ENCODE assay signal across 9 cellular contexts in genomic region chr2:45889053-45889452, GRCh38.
A peak's percentile ranks its signal among the peaks of the same experiment; 100 is the strongest.
DNase-seq lines count a peak whose midpoint lies in the region; ATAC-seq and TF ChIP-seq lines count a peak whose summit lies in the region.
"Had no signal": no experiment of that assay in that cellular context is flagged by ENCODE, and none has a peak within 500 bp of the region (broad histone marks: within the 10 kb centered on the region; RNA-seq: fewer than 3 reads in every experiment).

No MANE protein-coding gene starts in this region.

- peak overlapping the region; percentile 84 for H3K4me2 ChIP-seq in OCI-LY3 (ENCODE audit: low read length)
- H3K4me2 ChIP-seq in neuronal stem cell (ENCODE audit: insufficient read depth, low read length, poor library complexity, severe bottlenecking): no peak overlapping the region

- no peak overlapping the region for H3K18ac ChIP-seq in neuronal stem cell (ENCODE audit: low read length)

- no peak overlapping the region for H2AK5ac ChIP-seq in neuronal stem cell (ENCODE audit: low read depth, low read length)

- H4K91ac ChIP-seq in neuronal stem cell (ENCODE audit: low read depth, low read length, poor library complexity): no peak overlapping the region

- H3K79me1 ChIP-seq in neuronal stem cell (ENCODE audit: low read depth, low read length): no peaks in the 10 kb centered on the region

- H2BK15ac ChIP-seq in neuronal stem cell (ENCODE audit: low read length): no peak overlapping the region

- H3K36me3 ChIP-seq in OCI-LY3 (replicated peaks; ENCODE audit: low read depth, low read length) (no peaks in the 10 kb centered on the region), neuronal stem cell (replicated peaks in 1 of 2; ENCODE audit: control insufficient read depth in 2 of 2, insufficient read depth in 2 of 2, low read length in 2 of 2) (no peaks in the 10 kb centered on the region)
- H3K36me3 ChIP-seq: thoracic aorta had no signal

- H3K9ac ChIP-seq in OCI-LY3 (ENCODE audit: low read length): peak overlapping the region; percentile 56
- H3K9ac ChIP-seq in neuronal stem cell (ENCODE audit: low read depth, low read length, poor library complexity): no peak overlapping the region

- peak; percentile 46 for DNase-seq in ELF-1 (ENCODE audit: low read depth, low spot score)
- no peak for DNase-seq in fibroblast of mammary gland (ENCODE audit: low read depth)
- DNase-seq in stimulated activated CD4-positive, alpha-beta T cell treated with anti-CD3 and anti-CD28 coated beads, TNF-alpha, amount 100 ng/mL, for 48 hours (ENCODE audit: low read depth in 3 of 3): peak in 2 of 3 donors; percentile 13 to 20
- no peak for DNase-seq in neuronal stem cell (ENCODE audit: low spot score)
- no peak for DNase-seq in AG08396 (ENCODE audit: low spot score)

- TF ChIP-seq CTCF in OCI-LY3 (IDR thresholded peaks at IDR 0.05; ENCODE audit: low read depth, low read length) (peak; percentile 28), fibroblast of mammary gland (conservative IDR thresholded peaks at IDR 0.05; ENCODE audit: control insufficient read depth, insufficient read depth, low read depth, low read length) (peak; percentile 1)

- no CpG with 5 or more reads among the region's 8 CpGs for whole genome bisulfite sequencing in neuronal stem cell (ENCODE audit: extremely low coverage in 2 of 2, insufficient read length in 2 of 2, insufficient replicate concordance in 1 of 2), 2 donors

- no peak overlapping the region for H2BK12ac ChIP-seq in neuronal stem cell (ENCODE audit: low read length)

- H3K4me3 ChIP-seq in OCI-LY3 (ENCODE audit: low read length) (peak overlapping the region; percentile 61), fibroblast of mammary gland (ENCODE audit: control insufficient read depth, low read depth, low read length) (no peak overlapping the region), neuronal stem cell (ENCODE audit: low read length in 2 of 2) (no peak overlapping the region)
- H3K4me3 ChIP-seq: thoracic aorta had no signal

- peak overlapping the region; percentile 19; the same call in 1 of the 2 replicates for H2AFZ ChIP-seq in OCI-LY3 (ENCODE audit: low read depth, low read length)
- no peak overlapping the region for H2AFZ ChIP-seq in neuronal stem cell (ENCODE audit: low read length)

- H4K8ac ChIP-seq in neuronal stem cell (ENCODE audit: low read depth, low read length): no peak overlapping the region

- H2BK120ac ChIP-seq in neuronal stem cell (ENCODE audit: low read depth, low read length): no peak overlapping the region

- H4K20me1 ChIP-seq in OCI-LY3 (ENCODE audit: insufficient read depth, low read length): no peaks in the 10 kb centered on the region

- peak; percentile 66 for ATAC-seq in GM19468 (IDR thresholded peaks at IDR 0.05; ENCODE audit: extremely low read depth, unreplicated experiment)
- peak; percentile 92 for ATAC-seq in HG03520 (IDR thresholded peaks at IDR 0.05; ENCODE audit: unreplicated experiment)

- H3K23ac ChIP-seq in neuronal stem cell (ENCODE audit: low read depth, low read length, poor library complexity): no peak overlapping the region

- H3K27me3 ChIP-seq in OCI-LY3 (ENCODE audit: low read depth, low read length): no peaks in the 10 kb centered on the region
- H3K27me3 ChIP-seq in neuronal stem cell (ENCODE audit: control insufficient read depth in 3 of 3, insufficient read depth in 3 of 3, low read depth in 1 of 3, low read length in 3 of 3): no peaks in the 10 kb centered on the region

- H3K14ac ChIP-seq in neuronal stem cell (ENCODE audit: low read length): no peak overlapping the region

- H3K4me1 ChIP-seq in OCI-LY3 (ENCODE audit: low read length): peaks cover 52% of the 10 kb centered on the region
- H3K4me1 ChIP-seq in neuronal stem cell (ENCODE audit: control insufficient read depth in 2 of 2, insufficient read depth in 1 of 2, low read depth in 1 of 2, low read length in 2 of 2): peaks cover 0 to 12% of the 10 kb centered on the region in 2 donors

- H3K27ac ChIP-seq in OCI-LY3 (ENCODE audit: low read length) (peak overlapping the region; percentile 69), neuronal stem cell (replicated peaks; ENCODE audit: low read length) (no peak overlapping the region)

- H3K4ac ChIP-seq in neuronal stem cell (ENCODE audit: low read length): no peak overlapping the region

- no peak overlapping the region for H2BK5ac ChIP-seq in neuronal stem cell (ENCODE audit: low read length)

- H3K79me2 ChIP-seq in OCI-LY3 (ENCODE audit: low read length): no peaks in the 10 kb centered on the region

- H3K9me3 ChIP-seq in OCI-LY3 (ENCODE audit: insufficient read depth, low read length) (no peaks in the 10 kb centered on the region), neuronal stem cell (replicated peaks in 1 of 2; ENCODE audit: control insufficient read depth in 2 of 2, insufficient read depth in 1 of 2, low read depth in 1 of 2, low read length in 2 of 2) (no peaks in the 10 kb centered on the region)
- H3K9me3 ChIP-seq: thoracic aorta had no signal

Comparison
In these comparisons a context has a peak if more than half of its experiments do, and no peak if none do; other contexts are left out.
1. DNase-seq: peak in ELF-1 (single experiment) and stimulated activated CD4-positive, alpha-beta T cell treated with anti-CD3 and anti-CD28 coated beads, TNF-alpha, amount 100 ng/mL, for 48 hours (2 of 3); none in fibroblast of mammary gland (single experiment), neuronal stem cell (single experiment) and AG08396 (single experiment).